ENCODE assay signal across 21 cellular contexts in the genomic region with DNA sequence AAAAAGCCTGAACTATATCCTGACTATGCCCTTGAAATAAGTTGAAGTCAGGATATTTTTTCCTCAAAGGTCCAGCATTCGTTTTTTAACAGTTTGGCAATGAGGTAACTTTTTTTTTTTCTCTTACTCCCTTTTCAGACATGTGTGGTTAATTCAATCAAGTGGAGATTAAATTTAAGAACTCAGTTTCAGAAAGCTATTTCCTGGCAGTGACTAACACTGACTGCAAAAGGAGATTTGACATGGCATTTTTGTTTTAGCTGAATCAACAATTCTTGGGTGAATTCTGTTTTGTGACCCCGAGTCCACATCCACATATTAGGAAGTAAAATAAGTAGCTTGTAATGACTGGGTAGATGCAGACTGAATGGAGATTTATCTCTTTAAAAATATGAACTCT.
A peak's percentile ranks its signal among the peaks of the same experiment; 100 is the strongest.
DNase-seq lines count a peak whose midpoint lies in the region; FAIRE-seq and TF ChIP-seq lines count a peak whose summit lies in the region.
"Had no signal": no experiment of that assay in that cellular context is flagged by ENCODE, and none has a peak within 500 bp of the region (broad histone marks: within the 10 kb centered on the region; RNA-seq: fewer than 3 reads in every experiment).

No MANE protein-coding gene starts in this region.

- dilution Hi-C loops in endothelial cell of umbilical vein (cut with MboI; ENCODE audit: extremely low pct_ligation_motif_present, low sequenced_read_pairs): no loop called here

- no TSS peak for BruUV-seq in endothelial cell of umbilical vein (replicated peaks; lab: Mats Ljungman, UMichigan)

- H3K27ac ChIP-seq in SK-N-MC: peak overlapping the region; percentile 67
- H3K27ac ChIP-seq in endothelial cell of umbilical vein (ENCODE audit: insufficient read depth, low read depth, low read length): no peak overlapping the region
- H3K27ac ChIP-seq in neural cell (ENCODE audit: low read length): peak overlapping the region; percentile 14
- H3K27ac ChIP-seq in thyroid gland: no peak overlapping the region
- H3K27ac ChIP-seq: HL-60, pancreas had no signal

- peak; percentile 60 for FAIRE-seq in endothelial cell of umbilical vein (lab: Jason Lieb, UNC)
- FAIRE-seq: GM12878, H1, pancreas, small intestine had no signal

- no peak for TF ChIP-seq RAD21 in neural cell (conservative IDR thresholded peaks at IDR 0.05)

- H3K4me1 ChIP-seq in endothelial cell of umbilical vein (ENCODE audit: control insufficient read depth, extremely low read depth, insufficient read depth, low read length) (no peaks in the 10 kb centered on the region), thyroid gland (no peaks in the 10 kb centered on the region)
- H3K4me1 ChIP-seq: pancreas had no signal

- H3K27me3 ChIP-seq in endothelial cell of umbilical vein (ENCODE audit: control insufficient read depth in 2 of 2, insufficient read depth in 2 of 2, low read length in 2 of 2) (no peaks in the 10 kb centered on the region), neural cell (ENCODE audit: insufficient read depth, low read depth, low read length) (no peaks in the 10 kb centered on the region), thyroid gland (no peaks in the 10 kb centered on the region)
- H3K27me3 ChIP-seq: pancreas had no signal

- no peaks in the 10 kb centered on the region for H3K36me3 ChIP-seq in SK-N-MC (ENCODE audit: insufficient read depth, low read length)
- no peaks in the 10 kb centered on the region for H3K36me3 ChIP-seq in endothelial cell of umbilical vein (ENCODE audit: control insufficient read depth in 2 of 2, extremely low read depth in 1 of 2, insufficient read depth in 2 of 2, low read length in 2 of 2)
- no peaks in the 10 kb centered on the region for H3K36me3 ChIP-seq in neural cell (ENCODE audit: insufficient read depth, low read length)
- H3K36me3 ChIP-seq in thyroid gland: no peaks in the 10 kb centered on the region
- H3K36me3 ChIP-seq: pancreas had no signal

- no peaks in the 10 kb centered on the region for H3F3A ChIP-seq in neural cell (ENCODE audit: insufficient read depth, low read length, poor library complexity, severe bottlenecking)

- intact Hi-C loops in endothelial cell of umbilical vein (cut with micrococcal nuclease) (no loop called here), thyroid gland (cut with DNase I) (no loop called here)

- no peak for TF ChIP-seq CTCF in endothelial cell of umbilical vein (IDR thresholded peaks at IDR 0.05; ENCODE audit: extremely low read depth in 1 of 2, insufficient read depth in 1 of 2, low read depth in 1 of 2, low read length in 2 of 2)
- no peak for TF ChIP-seq CTCF in neural cell (IDR thresholded peaks at IDR 0.05; ENCODE audit: poor library complexity, severe bottlenecking)
- TF ChIP-seq CTCF in thyroid gland (IDR thresholded peaks at IDR 0.05): no peak

- no peak for TF ChIP-seq POLR2A in endothelial cell of umbilical vein (IDR thresholded peaks at IDR 0.05; ENCODE audit: low read depth, low read length)
- TF ChIP-seq POLR2A in thyroid gland (IDR thresholded peaks at IDR 0.05): no peak

- CTCF ChIA-PET in endothelial cell of umbilical vein (lab: Charles Lee): no interaction called here

- H2AFZ ChIP-seq in endothelial cell of umbilical vein (ENCODE audit: low read depth, low read length): peak overlapping the region; percentile 31
- no peak overlapping the region for H2AFZ ChIP-seq in neural cell (ENCODE audit: low read depth, low read length)

- H3K9ac ChIP-seq in SK-N-MC (ENCODE audit: insufficient read length): peak overlapping the region; percentile 19
- H3K9ac ChIP-seq in endothelial cell of umbilical vein (replicated peaks; ENCODE audit: extremely low read depth, insufficient read depth, low read length): no peak overlapping the region
- H3K9ac ChIP-seq in neural cell (ENCODE audit: low read length): no peak overlapping the region

- H4K20me1 ChIP-seq in endothelial cell of umbilical vein (replicated peaks; ENCODE audit: control insufficient read depth, extremely low read depth, insufficient read depth, low read length) (no peaks in the 10 kb centered on the region), neural cell (ENCODE audit: insufficient read depth) (no peaks in the 10 kb centered on the region)

- no peaks in the 10 kb centered on the region for H3K9me2 ChIP-seq in neural cell (ENCODE audit: insufficient read depth, low read length)

- H3K4me2 ChIP-seq in endothelial cell of umbilical vein (ENCODE audit: insufficient read depth, low read length) (no peak overlapping the region), neural cell (ENCODE audit: low read length) (no peak overlapping the region)

- H3K9me3 ChIP-seq in SK-N-MC (ENCODE audit: low read depth, low read length) (no peaks in the 10 kb centered on the region), endothelial cell of umbilical vein (replicated peaks; ENCODE audit: control insufficient read depth, insufficient read depth, low read length) (no peaks in the 10 kb centered on the region), neural cell (ENCODE audit: low read length) (no peaks in the 10 kb centered on the region), thyroid gland (no peaks in the 10 kb centered on the region)
- H3K9me3 ChIP-seq: mucosa of descending colon, pancreas had no signal

- no peaks in the 10 kb centered on the region for H3K79me2 ChIP-seq in endothelial cell of umbilical vein (ENCODE audit: control insufficient read depth, insufficient read depth, low read length)
- no peaks in the 10 kb centered on the region for H3K79me2 ChIP-seq in neural cell (replicated peaks; ENCODE audit: insufficient read depth, low read length)

- WGBS in thyroid gland, 2 donors: 50 to 62% methylated on average over 2 of the region's 2 CpGs

- H3K4me3 ChIP-seq in SK-N-MC: peak overlapping the region; percentile 41; the same call in 1 of the 2 replicates
- H3K4me3 ChIP-seq in endothelial cell of umbilical vein (replicated peaks in 1 of 3; ENCODE audit: insufficient read depth in 1 of 3, low read depth in 1 of 3, low read length in 3 of 3): no peak overlapping the region
- no peak overlapping the region for H3K4me3 ChIP-seq in neural cell (ENCODE audit: low read length)
- H3K4me3 ChIP-seq in thyroid gland (replicated peaks in 1 of 3): no peak overlapping the region
- H3K4me3 ChIP-seq: GM12878, mucosa of descending colon, pancreas had no signal

- no peak for TF ChIP-seq EP300 in neural cell (conservative IDR thresholded peaks at IDR 0.05; ENCODE audit: poor library complexity, severe bottlenecking)

- POLR2A ChIA-PET in endothelial cell of umbilical vein (lab: Charles Lee): interaction anchor here (1.1 kb wide), 1 partner anchor 289 kb away, joined by 3 read pairs; no protein-coding TSS in a partner anchor

- DNase-seq in EL (peak; percentile 12), SK-N-MC (ENCODE audit: low read depth, low spot score) (peak; percentile 26), endothelial cell of umbilical vein (ENCODE audit: low read depth, low spot score) (peak; percentile 71), superior temporal gyrus (ENCODE audit: extremely low spot score) (no peak), thyroid gland (no peak), middle frontal gyrus (ENCODE audit: extremely low spot score, low spot score) (no peak)
- DNase-seq in activated naive CD4-positive, alpha-beta T cell (lab: John Stamatoyannopoulos, UW): no peak
- DNase-seq: activated CD8-positive, alpha-beta memory T cell treated with anti-CD3 and anti-CD28 coated beads, Interleukin-2, amount 10 ng/mL, durations not matched to agents 7 days and 5 days; activated gamma-delta T cell treated with Interleukin-2 at 50 U/mL for 16 hours; Kasumi-1; mucosa of descending colon; NCI-H1436; NCI-H2227 treated with DMSO at 0.1 percent for 48 hours; NK-92 treated with Interleukin-12 subunit alpha and Interleukin-12 subunit beta, amount 100 ng/mL, for 24 hours; pancreas; small intestine; T-helper 2 cell had no signal

- H3K9me1 ChIP-seq in endothelial cell of umbilical vein (replicated peaks; ENCODE audit: control insufficient read depth, extremely low read depth, insufficient read depth, low read length): peaks cover 2% of the 10 kb centered on the region

TF ChIP-seq in endothelial cell of umbilical vein, 7 proteins besides CTCF, POLR2A, EP300 and RAD21:
- TF ChIP-seq JUN (IDR thresholded peaks at IDR 0.05; ENCODE audit: borderline replicate concordance, insufficient read depth, insufficient read length, low read depth) (no peak), GATA2 (IDR thresholded peaks at IDR 0.05; ENCODE audit: insufficient read depth, insufficient read length, low read depth, low read length) (no peak), FOS (IDR thresholded peaks at IDR 0.05; ENCODE audit: borderline replicate concordance, insufficient read depth, low read length) (peak; percentile 12), EZH2 (IDR thresholded peaks at IDR 0.05; ENCODE audit: borderline replicate concordance, low read depth, low read length, severe bottlenecking) (no peak), MYC (IDR thresholded peaks at IDR 0.05; ENCODE audit: low read depth, low read length) (no peak), POLR2AphosphoS5 (IDR thresholded peaks at IDR 0.05; ENCODE audit: insufficient read depth, low read depth, low read length) (no peak)
- TF ChIP-seq, protein P1, sequence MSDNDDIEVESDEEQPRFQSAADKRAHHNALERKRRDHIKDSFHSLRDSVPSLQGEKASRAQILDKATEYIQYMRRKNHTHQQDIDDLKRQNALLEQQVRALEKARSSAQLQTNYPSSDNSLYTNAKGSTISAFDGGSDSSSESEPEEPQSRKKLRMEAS (IDR thresholded peaks at IDR 0.05; ENCODE audit: insufficient read depth, insufficient read length): no peak

TF ChIP-seq in neural cell, 6 proteins besides CTCF, POLR2A, EP300 and RAD21 (continues in another document):
- TF ChIP-seq POLR2AphosphoS5 (IDR thresholded peaks at IDR 0.05) (no peak), SMC3 (conservative IDR thresholded peaks at IDR 0.05; ENCODE audit: poor library complexity) (no peak), MXI1 (conservative IDR thresholded peaks at IDR 0.05; ENCODE audit: poor library complexity, severe bottlenecking) (no peak)

Comparison
In these comparisons a context has a peak if more than half of its experiments do, and no peak if none do; other contexts are left out.
1. DNase-seq: peak in EL (single experiment), SK-N-MC (single experiment) and endothelial cell of umbilical vein (single experiment); none in superior temporal gyrus (single experiment), activated naive CD4-positive, alpha-beta T cell (0 of 4), thyroid gland (0 of 2) and middle frontal gyrus (single experiment).
2. H3K27ac ChIP-seq: peak in SK-N-MC (single experiment) and neural cell (single experiment); none in endothelial cell of umbilical vein (single experiment) and thyroid gland (0 of 3).